15 cellular contexts compared by ENCODE assay signal in genomic region chr13:30846311-30846710, GRCh38. TPM values are rescaled to one million over a fixed set of nuclear protein-coding genes. Genes with fewer than 3 reads are reported as not detected.
DNase-seq lines count a peak whose midpoint lies in the region; ATAC-seq and TF ChIP-seq lines count a peak whose summit lies in the region.
"Had no signal": no experiment of that assay in that cellular context is flagged by ENCODE, and none has a peak within 500 bp of the region (broad histone marks: within the 10 kb centered on the region; RNA-seq: fewer than 3 reads in every experiment).

No MANE protein-coding gene starts in this region.

- H3K27me3 ChIP-seq in GM23248 (replicated peaks; ENCODE audit: insufficient read depth), result no peaks in the 10 kb centered on the region
- H3K27me3 ChIP-seq in foreskin keratinocyte, result no peaks in the 10 kb centered on the region
- H3K27me3 ChIP-seq: dorsolateral prefrontal cortex, sigmoid colon had no signal

- peaks cover 40% of the 10 kb centered on the region for H3K4me1 ChIP-seq in GM23248 (ENCODE audit: insufficient read depth)
- H3K4me1 ChIP-seq in foreskin keratinocyte, result peaks cover 9% of the 10 kb centered on the region
- no peaks in the 10 kb centered on the region for H3K4me1 ChIP-seq in mucosa of descending colon (ENCODE audit: low read depth)

- H3K9ac ChIP-seq in GM23248, result peak overlapping the region; percentile 82

- H3K27ac ChIP-seq in GM23248 (peak overlapping the region; percentile 98), foreskin keratinocyte (peak overlapping the region; percentile 27), substantia nigra (ENCODE audit: low read depth, low read length, poor library complexity, severe bottlenecking) (no peak overlapping the region)
- H3K27ac ChIP-seq: dorsolateral prefrontal cortex, sigmoid colon had no signal

- no peaks in the 10 kb centered on the region for H3K9me2 ChIP-seq in GM23248 (ENCODE audit: insufficient read depth)

- in situ Hi-C loops in GM23248 (cut with MboI), result no loop called here

- ATAC-seq in foreskin keratinocyte (peak; percentile 64), GM19467 (IDR thresholded peaks at IDR 0.05; ENCODE audit: unreplicated experiment) (no peak), mucosa of descending colon (no peak)
- ATAC-seq: activated CD8-positive, alpha-beta T cell treated with anti-CD3 and anti-CD28 coated beads for 36 hours; GM23338 had no signal

- H3K4me2 ChIP-seq in GM23248 (ENCODE audit: unreplicated experiment), result peak overlapping the region; percentile 11
- H3K4me2 ChIP-seq: GM23338 had no signal

- no peaks in the 10 kb centered on the region for H4K20me1 ChIP-seq in GM23248 (ENCODE audit: insufficient read depth)

- H3K36me3 ChIP-seq in GM23248 (ENCODE audit: low read depth) (no peaks in the 10 kb centered on the region), mucosa of descending colon (ENCODE audit: low read depth) (no peaks in the 10 kb centered on the region)
- H3K36me3 ChIP-seq: sigmoid colon had no signal

- no peak for TF ChIP-seq CTCF in foreskin keratinocyte (conservative IDR thresholded peaks at IDR 0.05)
- TF ChIP-seq CTCF in mucosa of descending colon (IDR thresholded peaks at IDR 0.05), result no peak

- peaks cover 52% of the 10 kb centered on the region for H3F3A ChIP-seq in GM23248 (ENCODE audit: insufficient read depth)

- H3K4me3 ChIP-seq in GM23248 (no peak overlapping the region), mucosa of descending colon (no peak overlapping the region)
- H3K4me3 ChIP-seq: dorsolateral prefrontal cortex, GM23338, sigmoid colon had no signal

- H3K79me2 ChIP-seq in GM23248 (ENCODE audit: insufficient read depth), result no peaks in the 10 kb centered on the region

- H3K9me3 ChIP-seq in GM23248 (ENCODE audit: low read depth) (no peaks in the 10 kb centered on the region), mucosa of descending colon (no peaks in the 10 kb centered on the region)
- H3K9me3 ChIP-seq: sigmoid colon had no signal

- DNase-seq in AG08395 (ENCODE audit: low spot score) (peak; percentile 48), GM23248 (peak; percentile 79), amniotic epithelial cell (ENCODE audit: low read depth) (peak; percentile 83), foreskin keratinocyte (peak; percentile 57 to 76), substantia nigra (lab: John Stamatoyannopoulos, UW) (no peak), mucosa of descending colon (no peak)
- no peak for DNase-seq in activated CD4-positive, alpha-beta T cell treated with anti-CD3 and anti-CD28 coated beads, Interleukin-2, amount 50 U/mL, for 4 hours
- DNase-seq: activated CD8-positive, alpha-beta T cell treated with anti-CD3 and anti-CD28 coated beads for 36 hours; aorta; dorsolateral prefrontal cortex; NCI-H2081 treated with DMSO at 0.1 percent for 48 hours; sigmoid colon had no signal

- intact Hi-C loops in mucosa of descending colon (cut with DNase I, micrococcal nuclease), result no loop called here

- WGBS in GM23248 (ENCODE audit: low coverage in 1 of 2, low lambda C conversion rate in 2 of 2, missing lambda C conversion rate in 2 of 2), 2 experiments, result 45 to 50% methylated on average over 2 of the region's 2 CpGs

- no peak overlapping the region for H2AFZ ChIP-seq in GM23248

RNA-seq across cellular contexts. Expression of gene MEDAG, which starts 59.8 kb away (rescaled TPM):
- 228 and 243 TPM in 2 replicates for total RNA-seq in GM23248 (2014; rRNA removed; shearing (Covaris generic))
- polyA plus RNA-seq in GM23248 (2016; fragmentation: Nextera tagmentation; extraction: Ambion mirVana) (84.9 and 86.0 TPM in 2 replicates), foreskin keratinocyte (not detected in 2 replicates)
- total RNA-seq in foreskin keratinocyte (not detected in 2 replicates), mucosa of descending colon (10 to 100 TPM in 1 of 3 donors, 1 to 10 TPM in 1, under 1 TPM in 1; 0.46 to 11.0 (median 8.9) TPM)
- total RNA-seq: activated CD8-positive, alpha-beta T cell treated with anti-CD3 and anti-CD28 coated beads for 36 hours; neural crest cell had no signal

Comparison
In these comparisons a context has a peak if more than half of its experiments do, and no peak if none do; other contexts are left out.
1. DNase-seq: peak in AG08395 (single experiment), GM23248 (single experiment), amniotic epithelial cell (single experiment) and foreskin keratinocyte (2 of 2); none in activated CD4-positive, alpha-beta T cell treated with anti-CD3 and anti-CD28 coated beads, Interleukin-2, amount 50 U/mL, for 4 hours (0 of 2), substantia nigra (0 of 49) and mucosa of descending colon (0 of 3).
2. RNA of gene MEDAG, which starts 59.8 kb away (total RNA-seq): 228 to 243 TPM in GM23248; 0.46 to 11.0 TPM in mucosa of descending colon and not detected in foreskin keratinocyte; every median in the first group is over 10 times any median in the second.